ENCODE assay signal across 19 cellular contexts in genomic region chr9:7439355-7439978, GRCh38.
DNase-seq lines count a peak whose midpoint lies in the region; ATAC-seq and TF ChIP-seq lines count a peak whose summit lies in the region.
"Had no signal": no experiment of that assay in that cellular context is flagged by ENCODE, and none has a peak within 500 bp of the region (broad histone marks: within the 10 kb centered on the region; RNA-seq: fewer than 3 reads in every experiment).

No MANE protein-coding gene starts in this region.

- H3K4me1 ChIP-seq in skeletal muscle satellite cell (ENCODE audit: control insufficient read depth, insufficient read depth, low read length) (peaks cover 15% of the 10 kb centered on the region), Peyer's patch (no peaks in the 10 kb centered on the region)
- H3K4me1 ChIP-seq: parathyroid adenoma had no signal

- ATAC-seq in GM21423 (IDR thresholded peaks at IDR 0.05; ENCODE audit: unreplicated experiment): no peak
- ATAC-seq: GM23338; stimulated activated memory B cell treated with anti-CD40 and anti-IgM and Interleukin-4, amounts not matched to agents 10 μg/mL and 1 μg/mL and 100 μg/mL, for 72 hours had no signal

- DNase-seq in NCI-H1092 treated with DMSO at 0.1 percent for 48 hours (lab: John Stamatoyannopoulos, UW) (peak; percentile 22), NCI-H1092 (lab: John Stamatoyannopoulos, UW) (no peak), RWPE1 (ENCODE audit: low spot score) (no peak), fibroblast of gingiva (ENCODE audit: low read depth) (peak; percentile 65), Peyer's patch (no peak)
- no peak for DNase-seq in T-helper 2 cell treated with Interferon-gamma antibody and Interleukin-4, amounts not matched to agents 5 μg/mL and 100 μg/mL, for 36 hours (ENCODE audit: low spot score)
- DNase-seq: 8988T; activated CD4-positive, alpha-beta memory T cell treated with anti-CD3 and anti-CD28 coated beads, Interleukin-2, amount 10 ng/mL, durations not matched to agents 7 days and 5 days; CD4-positive, alpha-beta memory T cell; erythroblast; NCI-H2227 treated with DMSO at 0.1 percent for 48 hours; trophoblast cell; WERI-Rb-1 had no signal

- peak overlapping the region; percentile 52 for H3K4me2 ChIP-seq in skeletal muscle satellite cell (ENCODE audit: low read length)
- H3K4me2 ChIP-seq: GM23338, smooth muscle cell had no signal

- H3K27ac ChIP-seq in RWPE1: peak overlapping the region; percentile 93
- H3K27ac ChIP-seq in Peyer's patch: no peak overlapping the region
- H3K27ac ChIP-seq: parathyroid adenoma, WERI-Rb-1 had no signal

- H3K4me3 ChIP-seq in skeletal muscle satellite cell (ENCODE audit: low read length) (no peak overlapping the region), Peyer's patch (no peak overlapping the region)
- H3K4me3 ChIP-seq: GM23338, smooth muscle cell had no signal

- H3K27me3 Mint-ChIP-seq in T-helper 2 cell treated with Interferon-gamma antibody and Interleukin-4, amounts not matched to agents 5 μg/mL and 100 μg/mL, for 36 hours (ENCODE audit: low read depth): peaks cover 3% of the 10 kb centered on the region
- H3K27me3 Mint-ChIP-seq: stimulated activated memory B cell treated with anti-CD40 and anti-IgM and Interleukin-4, amounts not matched to agents 10 μg/mL and 1 μg/mL and 100 μg/mL, for 72 hours had no signal

- TF ChIP-seq CTCF in RWPE1 (conservative IDR thresholded peaks at IDR 0.05; ENCODE audit: low read depth) (no peak), Peyer's patch (IDR thresholded peaks at IDR 0.05) (no peak)

- no peak for TF ChIP-seq POLR2A in Peyer's patch (IDR thresholded peaks at IDR 0.05)

- no peaks in the 10 kb centered on the region for H3K4me1 Mint-ChIP-seq in T-helper 2 cell treated with Interferon-gamma antibody and Interleukin-4, amounts not matched to agents 5 μg/mL and 100 μg/mL, for 36 hours (ENCODE audit: low read depth)
- H3K4me1 Mint-ChIP-seq: activated CD4-positive, alpha-beta memory T cell treated with anti-CD3 and anti-CD28 coated beads, Interleukin-2, amount 10 ng/mL, durations not matched to agents 7 days and 5 days; CD4-positive, alpha-beta memory T cell; GM23338; stimulated activated memory B cell treated with anti-CD40 and anti-IgM and Interleukin-4, amounts not matched to agents 10 μg/mL and 1 μg/mL and 100 μg/mL, for 72 hours had no signal

- H3K9ac ChIP-seq in skeletal muscle satellite cell (ENCODE audit: low read depth, low read length): no peak overlapping the region
- H3K9ac ChIP-seq: parathyroid adenoma had no signal

- no peaks in the 10 kb centered on the region for H3K36me3 ChIP-seq in skeletal muscle satellite cell (ENCODE audit: insufficient read depth, low read length)
- no peaks in the 10 kb centered on the region for H3K36me3 ChIP-seq in Peyer's patch
- H3K36me3 ChIP-seq: WERI-Rb-1 had no signal

- POLR2A ChIA-PET in RWPE1 (lab: Yijun Ruan, JAX; ENCODE audit: low non-redundant PET): no interaction called here

- H3K9me3 ChIP-seq in skeletal muscle satellite cell (replicated peaks; ENCODE audit: low read length) (no peaks in the 10 kb centered on the region), Peyer's patch (no peaks in the 10 kb centered on the region)

- H3K27me3 ChIP-seq in skeletal muscle satellite cell (ENCODE audit: control insufficient read depth, insufficient read depth, low read length) (no peaks in the 10 kb centered on the region), Peyer's patch (no peaks in the 10 kb centered on the region)

- H3K36me3 Mint-ChIP-seq in T-helper 2 cell treated with Interferon-gamma antibody and Interleukin-4, amounts not matched to agents 5 μg/mL and 100 μg/mL, for 36 hours (ENCODE audit: low read depth): no peaks in the 10 kb centered on the region
- H3K36me3 Mint-ChIP-seq: CD4-positive, alpha-beta memory T cell; stimulated activated memory B cell treated with anti-CD40 and anti-IgM and Interleukin-4, amounts not matched to agents 10 μg/mL and 1 μg/mL and 100 μg/mL, for 72 hours had no signal

- no peak overlapping the region for H3K27ac Mint-ChIP-seq in T-helper 2 cell treated with Interferon-gamma antibody and Interleukin-4, amounts not matched to agents 5 μg/mL and 100 μg/mL, for 36 hours
- H3K27ac Mint-ChIP-seq: activated CD4-positive, alpha-beta memory T cell treated with anti-CD3 and anti-CD28 coated beads, Interleukin-2, amount 10 ng/mL, durations not matched to agents 7 days and 5 days; CD4-positive, alpha-beta memory T cell; GM23338; stimulated activated memory B cell treated with anti-CD40 and anti-IgM and Interleukin-4, amounts not matched to agents 10 μg/mL and 1 μg/mL and 100 μg/mL, for 72 hours had no signal

- CTCF ChIA-PET in RWPE1 (lab: Yijun Ruan, JAX): no interaction called here

- no peak overlapping the region for H3K4me3 Mint-ChIP-seq in T-helper 2 cell treated with Interferon-gamma antibody and Interleukin-4, amounts not matched to agents 5 μg/mL and 100 μg/mL, for 36 hours
- H3K4me3 Mint-ChIP-seq: activated CD4-positive, alpha-beta memory T cell treated with anti-CD3 and anti-CD28 coated beads, Interleukin-2, amount 10 ng/mL, durations not matched to agents 7 days and 5 days; CD4-positive, alpha-beta memory T cell; GM23338; stimulated activated memory B cell treated with anti-CD40 and anti-IgM and Interleukin-4, amounts not matched to agents 10 μg/mL and 1 μg/mL and 100 μg/mL, for 72 hours had no signal

- peaks cover 5% of the 10 kb centered on the region for H3K9me3 Mint-ChIP-seq in T-helper 2 cell treated with Interferon-gamma antibody and Interleukin-4, amounts not matched to agents 5 μg/mL and 100 μg/mL, for 36 hours
- H3K9me3 Mint-ChIP-seq: activated CD4-positive, alpha-beta memory T cell treated with anti-CD3 and anti-CD28 coated beads, Interleukin-2, amount 10 ng/mL, durations not matched to agents 7 days and 5 days had no signal

Comparison
In these comparisons a context has a peak if more than half of its experiments do, and no peak if none do; other contexts are left out.
1. DNase-seq: peak in NCI-H1092 treated with DMSO at 0.1 percent for 48 hours (single experiment) and fibroblast of gingiva (single experiment); none in NCI-H1092 (single experiment), RWPE1 (single experiment), T-helper 2 cell treated with Interferon-gamma antibody and Interleukin-4, amounts not matched to agents 5 μg/mL and 100 μg/mL, for 36 hours (single experiment) and Peyer's patch (0 of 3).